In genomic region chr3:122055215-122055614, GRCh38 we compare ENCODE assay signal across 8 cellular contexts. TPM values are rescaled to one million over a fixed set of nuclear protein-coding genes. Genes with fewer than 3 reads are reported as not detected.
DNase-seq lines count a peak whose midpoint lies in the region; ATAC-seq and TF ChIP-seq lines count a peak whose summit lies in the region.

CD86 (plus strand) TSS chr3:122055362; CDS start chr3:122055490, 128 bp downstream.

- no peak for DNase-seq in CD4-positive, CD25-positive, alpha-beta regulatory T cell
- DNase-seq in GM20000 (ENCODE audit: low spot score) (peak; percentile 57), epithelial cell of esophagus (ENCODE audit: low read depth) (peak; percentile 6), NCI-H1048 (lab: John Stamatoyannopoulos, UW) (no peak), GF-D8 (lab: John Stamatoyannopoulos, UW) (no peak), NCI-H1694 (lab: John Stamatoyannopoulos, UW) (no peak), posterior vena cava (ENCODE audit: low spot score) (no peak)

- H3K9me3 ChIP-seq in CD4-positive, CD25-positive, alpha-beta regulatory T cell (ENCODE audit: control insufficient read depth in 2 of 2, low read length in 2 of 2) = no peaks in the 10 kb centered on the region

- H3K27ac ChIP-seq in CD4-positive, CD25-positive, alpha-beta regulatory T cell (ENCODE audit: insufficient read depth, low read length, poor library complexity, severe bottlenecking) = no peak within 1 kb of the TSS

- peaks cover 0 to 2% (median 0%) of the 10 kb centered on the region in 4 donors for H3K4me1 Mint-ChIP-seq in CD4-positive, CD25-positive, alpha-beta regulatory T cell

- H3K27ac Mint-ChIP-seq in CD4-positive, CD25-positive, alpha-beta regulatory T cell = no peak within 1 kb of the TSS

- H3K4me3 ChIP-seq in CD4-positive, CD25-positive, alpha-beta regulatory T cell (ENCODE audit: low read depth, low read length) = no peak within 1 kb of the TSS
- H3K4me3 ChIP-seq in epithelial cell of esophagus (ENCODE audit: low read length) = no peak within 1 kb of the TSS

- intact Hi-C loops in posterior vena cava (cut with DNase I) = no loop called here

- TF ChIP-seq CTCF in GM20000 (IDR thresholded peaks at IDR 0.05; ENCODE audit: extremely low read depth, missing control alignments) (no peak), epithelial cell of esophagus (IDR thresholded peaks at IDR 0.05; ENCODE audit: insufficient read depth, low read depth, low read length, missing control alignments) (no peak)

- H3K9me3 Mint-ChIP-seq in CD4-positive, CD25-positive, alpha-beta regulatory T cell = peaks cover 0 to 10% (median 0%) of the 10 kb centered on the region in 7 donors

- peaks cover 40% of the 10 kb centered on the region for H3K27me3 Mint-ChIP-seq in CD4-positive, CD25-positive, alpha-beta regulatory T cell

- no peaks in the 10 kb centered on the region for H3K4me1 ChIP-seq in CD4-positive, CD25-positive, alpha-beta regulatory T cell (ENCODE audit: control insufficient read depth, insufficient read depth, low read length, poor library complexity, severe bottlenecking)

- H3K36me3 ChIP-seq in CD4-positive, CD25-positive, alpha-beta regulatory T cell (ENCODE audit: control insufficient read depth, insufficient read depth, low read length) = no peaks in the 10 kb centered on the region

- no peaks in the 10 kb centered on the region for H3K36me3 Mint-ChIP-seq in CD4-positive, CD25-positive, alpha-beta regulatory T cell

- peaks cover 16% of the 10 kb centered on the region for H3K27me3 ChIP-seq in CD4-positive, CD25-positive, alpha-beta regulatory T cell (ENCODE audit: control insufficient read depth, insufficient read depth, low read length)

- H3K4me3 Mint-ChIP-seq in CD4-positive, CD25-positive, alpha-beta regulatory T cell = no peak within 1 kb of the TSS

- peak; percentile 55 to 63 for ATAC-seq in CD4-positive, CD25-positive, alpha-beta regulatory T cell (ENCODE audit: low read depth in 2 of 2)
- peak; percentile 90 for ATAC-seq in HG03460 (IDR thresholded peaks at IDR 0.05; ENCODE audit: unreplicated experiment)

RNA-seq across cellular contexts. Expression of gene CD86, which starts in this region (rescaled TPM):
- not detected for total RNA-seq in CD4-positive, CD25-positive, alpha-beta regulatory T cell
- polyA plus RNA-seq in CD4-positive, CD25-positive, alpha-beta regulatory T cell = 1 to 10 TPM in 2 of 4 donors, under 1 TPM in 2; 0.11 to 1.3 (median 0.81) TPM
- total RNA-seq in posterior vena cava = 1 to 10 TPM; 5.0 to 9.7 TPM

Comparison
In these comparisons a context has a peak if more than half of its experiments do, and no peak if none do; other contexts are left out.
1. DNase-seq: peak in GM20000 (single experiment) and epithelial cell of esophagus (single experiment); none in CD4-positive, CD25-positive, alpha-beta regulatory T cell (0 of 3), NCI-H1048 (single experiment), GF-D8 (single experiment), NCI-H1694 (single experiment) and posterior vena cava (single experiment).